In genomic region chr17:40287494-40288369, GRCh38 we compare ENCODE assay signal across 8 cellular contexts. TPM values are rescaled to one million over a fixed set of nuclear protein-coding genes. Genes with fewer than 3 reads are reported as not detected.
DNase-seq lines count a peak whose midpoint lies in the region; ATAC-seq and TF ChIP-seq lines count a peak whose summit lies in the region.

CDC6 (plus strand) TSS chr17:40287879; CDS start chr17:40289421, 1,542 bp downstream.

- H3K27me3 ChIP-seq in adipocyte (replicated peaks; ENCODE audit: control insufficient read depth, insufficient read depth, low read length) = no peaks in the 10 kb centered on the region
- no peaks in the 10 kb centered on the region for H3K27me3 ChIP-seq in heart left ventricle
- H3K27me3 ChIP-seq in upper lobe of right lung = no peaks in the 10 kb centered on the region

- no peaks in the 10 kb centered on the region for H3K36me3 ChIP-seq in adipocyte (ENCODE audit: control insufficient read depth, insufficient read depth, low read length, severe bottlenecking)
- peaks cover 0 to 4% (median 0%) of the 10 kb centered on the region in 9 donors for H3K36me3 ChIP-seq in heart left ventricle
- H3K36me3 ChIP-seq in upper lobe of right lung = no peaks in the 10 kb centered on the region

- DNase-seq in NCI-H1436 (lab: John Stamatoyannopoulos, UW) (peak; percentile 100), T follicular helper cell (ENCODE audit: low read depth) (peak; percentile 98), adipocyte (ENCODE audit: low read depth) (peak; percentile 100), heart left ventricle (peak; percentile 98 to 99 (median 99)), posterior cingulate gyrus (peak; percentile 98 to 100 (median 99)), upper lobe of right lung (peak; percentile 99)

- H3K4me1 ChIP-seq in adipocyte (ENCODE audit: control insufficient read depth, insufficient read depth, low read length) (peaks cover 30% of the 10 kb centered on the region), heart left ventricle (peaks cover 4 to 49% (median 22%) of the 10 kb centered on the region in 12 donors), upper lobe of right lung (peaks cover 24% of the 10 kb centered on the region)

- ATAC-seq in HG02798 (IDR thresholded peaks at IDR 0.05; ENCODE audit: poor library complexity, unreplicated experiment) (peak; percentile 95), heart left ventricle (peak; percentile 95 to 99 (median 98)), upper lobe of right lung (peak; percentile 98)

- intact Hi-C loops in heart left ventricle (cut with DNase I) (loop anchor here in 6 of 10 donors (5.0 to 10.0 kb wide), 4 partner anchors 70 to 275 kb away; partner anchors contain the start of genes WIPF2 (in 5 of the 6) and CSF3 (in 2 of the 6)), posterior cingulate gyrus (cut with DNase I) (loop anchor here (5.0 kb wide), 1 partner anchor 70 kb away; the partner anchor contains the start of gene WIPF2), upper lobe of right lung (cut with DNase I) (no loop called here)

- no peak for TF ChIP-seq CTCF in GM12875 (IDR thresholded peaks at IDR 0.05; ENCODE audit: borderline replicate concordance, insufficient read depth, low read depth, low read length)
- TF ChIP-seq CTCF in heart left ventricle (IDR thresholded peaks at IDR 0.05) = no peak
- no peak for TF ChIP-seq CTCF in upper lobe of right lung (IDR thresholded peaks at IDR 0.05)

- H3K9me3 ChIP-seq in adipocyte (ENCODE audit: control insufficient read depth, low read length) (no peaks in the 10 kb centered on the region), heart left ventricle (no peaks in the 10 kb centered on the region), upper lobe of right lung (no peaks in the 10 kb centered on the region)

- H3K4me3 ChIP-seq in GM12875 (ENCODE audit: low read depth, low read length) = peak within 1 kb of the TSS; percentile 79
- H3K4me3 ChIP-seq in adipocyte (ENCODE audit: low read length) = peak within 1 kb of the TSS; percentile 85
- H3K4me3 ChIP-seq in heart left ventricle = peak within 1 kb of the TSS in 11 of 12 donors; percentile 33 to 71 (median 57)
- peak within 1 kb of the TSS; percentile 69 for H3K4me3 ChIP-seq in upper lobe of right lung

- 0 to 1% (median 0%) methylated on average over 44 to 47 of the region's 47 CpGs for whole genome bisulfite sequencing in heart left ventricle, 4 donors

- H3K9ac ChIP-seq in adipocyte (ENCODE audit: low read length) = peak within 1 kb of the TSS; percentile 81

- TF ChIP-seq POLR2A in heart left ventricle (IDR thresholded peaks at IDR 0.05) = peak in 1 of 2 donors; percentile 26

- H3K27ac ChIP-seq in heart left ventricle (peak within 1 kb of the TSS in 3 of 12 donors; percentile 30 to 44 (median 37)), upper lobe of right lung (no peak within 1 kb of the TSS)

RNA-seq across cellular contexts. Expression of gene CDC6, which starts in this region (rescaled TPM):
- 1 to 10 TPM in 2 of 9 donors, under 1 TPM in 7; 0.07 to 9.8 (median 0.69) TPM for total RNA-seq in heart left ventricle
- 1 to 10 TPM in 1 of 2 donors, under 1 TPM in 1; 0.34 to 2.8 TPM for polyA plus RNA-seq in heart left ventricle
- 1.4 TPM for total RNA-seq in upper lobe of right lung
